Comparison of ENCODE assay signal across 17 cellular contexts in the genomic region with DNA sequence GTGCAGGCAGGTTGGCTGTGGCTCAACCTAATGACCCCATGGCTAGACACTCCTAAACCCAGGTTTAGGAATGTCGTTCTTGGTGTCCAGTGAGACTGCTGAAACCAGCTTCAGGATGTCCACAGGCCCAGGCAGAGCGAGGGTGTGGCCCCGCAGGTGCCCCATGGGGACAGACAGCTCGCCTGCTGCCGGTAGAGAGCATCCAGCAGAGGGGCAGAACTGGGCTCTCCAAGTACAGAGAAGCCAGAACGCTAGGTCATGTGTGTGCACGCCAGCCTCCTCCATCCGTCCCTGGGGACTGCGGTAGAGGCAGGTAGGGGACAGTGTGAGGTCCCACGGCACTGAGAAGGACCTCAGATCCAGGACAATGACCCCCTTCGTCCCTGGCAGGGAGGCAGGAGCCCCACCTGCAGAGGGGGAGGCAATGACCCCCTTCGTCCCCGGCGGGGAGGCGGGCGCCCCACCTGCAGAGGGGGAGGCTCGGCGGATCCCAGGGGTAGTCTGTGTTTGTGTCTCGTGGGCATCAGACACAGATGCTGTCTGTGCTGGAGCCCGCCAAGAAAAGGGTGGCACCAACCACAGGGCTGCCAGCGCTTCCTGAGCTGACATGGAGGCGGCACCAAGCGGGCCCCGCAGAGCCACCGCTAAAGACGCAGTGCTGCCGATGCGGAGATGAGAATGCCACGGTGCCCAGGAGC.
DNase-seq lines count a peak whose midpoint lies in the region; ATAC-seq and TF ChIP-seq lines count a peak whose summit lies in the region.
"Had no signal": no experiment of that assay in that cellular context is flagged by ENCODE, and none has a peak within 500 bp of the region (broad histone marks: within the 10 kb centered on the region; RNA-seq: fewer than 3 reads in every experiment).

No MANE protein-coding gene starts in this region.

- no peak for ATAC-seq in Right ventricle myocardium inferior
- ATAC-seq in T-cell (replicated peaks in 1 of 4): peak; percentile 37 to 74 (median 66)
- ATAC-seq in right cardiac atrium: no peak
- no peak for ATAC-seq in HG02970 (IDR thresholded peaks at IDR 0.05; ENCODE audit: low FRiP score, unreplicated experiment)

- H3K9me3 ChIP-seq in right atrium auricular region: no peaks in the 10 kb centered on the region
- no peaks in the 10 kb centered on the region for H3K9me3 ChIP-seq in right cardiac atrium (ENCODE audit: control insufficient read depth, low read length)
- H3K9me3 ChIP-seq in spleen: no peaks in the 10 kb centered on the region
- H3K9me3 ChIP-seq: neutrophil, upper lobe of left lung had no signal

- H3K27me3 ChIP-seq in right atrium auricular region: peaks cover 0 to 6% of the 10 kb centered on the region in 2 donors
- no peaks in the 10 kb centered on the region for H3K27me3 ChIP-seq in right cardiac atrium (ENCODE audit: control insufficient read depth, insufficient read depth)
- peaks cover 0 to 96% (median 67%) of the 10 kb centered on the region in 7 donors for H3K27me3 ChIP-seq in spleen (replicated peaks in 1 of 7)

- no peaks in the 10 kb centered on the region for H3K9me3 Mint-ChIP-seq in T-cell
- H3K9me3 Mint-ChIP-seq: activated T-helper 2 cell treated with anti-CD3 and anti-CD28 coated beads, Interferon-gamma antibody, Interleukin-2, Interleukin-4, amounts not matched to agents 10 μg/mL and 5 μg/mL and 100 μg/mL, durations not matched to agents 14 hours and 24 hours and 36 hours; stimulated activated naive CD8-positive, alpha-beta T cell treated with anti-CD3 and anti-CD28 coated beads, Interleukin-15, Interleukin-2, amounts not matched to agents 100 ng/mL and 50 ng/mL, for 24 hours had no signal

- WGBS in right cardiac atrium: 79% methylated on average over 29 of the region's 29 CpGs
- WGBS in spleen, 5 donors: 58 to 70% (median 68%) methylated on average over 22 to 29 of the region's 29 CpGs

- H3K36me3 Mint-ChIP-seq in T-cell: no peaks in the 10 kb centered on the region

- CTCF ChIA-PET in T-cell (lab: Charles Lee): no interaction called here

- H3K4me1 ChIP-seq in right atrium auricular region (no peaks in the 10 kb centered on the region), right cardiac atrium (ENCODE audit: control insufficient read depth, insufficient read depth, low read length) (no peaks in the 10 kb centered on the region), spleen (peaks cover 0 to 30% (median 3%) of the 10 kb centered on the region in 6 donors)

- peaks cover 3 to 6% (median 3%) of the 10 kb centered on the region in 3 donors for H3K4me1 Mint-ChIP-seq in T-cell

- H3K4me3 ChIP-seq in right atrium auricular region (no peak overlapping the region), right cardiac atrium (ENCODE audit: low read length) (no peak overlapping the region), spleen (no peak overlapping the region)
- H3K4me3 ChIP-seq: upper lobe of left lung had no signal

- H3K27ac ChIP-seq in right atrium auricular region (no peak overlapping the region), right cardiac atrium (ENCODE audit: low read length) (no peak overlapping the region), spleen (no peak overlapping the region)
- H3K27ac ChIP-seq: neutrophil, upper lobe of left lung, WERI-Rb-1 had no signal

- TF ChIP-seq CTCF in right atrium auricular region (IDR thresholded peaks at IDR 0.05) (no peak), spleen (IDR thresholded peaks at IDR 0.05 in 8 of 11, conservative IDR thresholded peaks at IDR 0.05 in 3 of 11) (no peak)

- H3K27me3 Mint-ChIP-seq in T-cell: peaks cover 3 to 24% of the 10 kb centered on the region in 2 donors
- H3K27me3 Mint-ChIP-seq: stimulated activated naive CD8-positive, alpha-beta T cell treated with anti-CD3 and anti-CD28 coated beads, Interleukin-15, Interleukin-2, amounts not matched to agents 100 ng/mL and 50 ng/mL, for 24 hours had no signal

- peak overlapping the region in 1 of 3 donors; percentile 80 for H3K4me3 Mint-ChIP-seq in T-cell
- H3K4me3 Mint-ChIP-seq: stimulated activated naive CD8-positive, alpha-beta T cell treated with anti-CD3 and anti-CD28 coated beads, Interleukin-15, Interleukin-2, amounts not matched to agents 100 ng/mL and 50 ng/mL, for 24 hours had no signal

- H3K27ac Mint-ChIP-seq in T-cell: no peak overlapping the region
- H3K27ac Mint-ChIP-seq: activated T-helper 2 cell treated with anti-CD3 and anti-CD28 coated beads, Interferon-gamma antibody, Interleukin-2, Interleukin-4, amounts not matched to agents 10 μg/mL and 5 μg/mL and 100 μg/mL, durations not matched to agents 14 hours and 24 hours and 36 hours; stimulated activated naive CD8-positive, alpha-beta T cell treated with anti-CD3 and anti-CD28 coated beads, Interleukin-15, Interleukin-2, amounts not matched to agents 100 ng/mL and 50 ng/mL, for 24 hours had no signal

- TF ChIP-seq POLR2A in spleen (IDR thresholded peaks at IDR 0.05): no peak

- no peaks in the 10 kb centered on the region for H3K36me3 ChIP-seq in right atrium auricular region
- H3K36me3 ChIP-seq in spleen: no peaks in the 10 kb centered on the region
- H3K36me3 ChIP-seq: neutrophil, upper lobe of left lung, WERI-Rb-1 had no signal

- POLR2A ChIA-PET in T-cell (lab: Charles Lee): no interaction called here

- DNase-seq in Right ventricle myocardium inferior (ENCODE audit: missing footprints) (peak; percentile 57), right atrium auricular region (ENCODE audit: low spot score) (no peak), T-cell (peak in 10 of 34 experiments; percentile 15 to 33 (median 22)), right cardiac atrium (peak; percentile 2 to 43 (median 39)), spleen (peak; percentile 69), DMS153 (lab: John Stamatoyannopoulos, UW) (no peak)
- DNase-seq in stimulated activated CD4-positive, alpha-beta T cell treated with anti-CD3 and anti-CD28 coated beads, Interleukin-12 subunit alpha, Interleukin-12 subunit beta, amount 100 ng/mL, for 4 hours: no peak
- DNase-seq: midbrain, MV-4-11, NCI-H1930, NCI-H446 had no signal

- intact Hi-C loops in Right ventricle myocardium inferior (cut with DNase I): no loop called here
- intact Hi-C loops in right cardiac atrium (cut with DNase I): no loop called here
- intact Hi-C loops in spleen (cut with DNase I; ENCODE audit: low total_unique reads): no loop called here

Comparison
In these comparisons a context has a peak if more than half of its experiments do, and no peak if none do; other contexts are left out.
1. DNase-seq: peak in Right ventricle myocardium inferior (single experiment), right cardiac atrium (3 of 3) and spleen (single experiment); none in right atrium auricular region (single experiment), DMS153 (single experiment) and stimulated activated CD4-positive, alpha-beta T cell treated with anti-CD3 and anti-CD28 coated beads, Interleukin-12 subunit alpha, Interleukin-12 subunit beta, amount 100 ng/mL, for 4 hours (single experiment).
2. ATAC-seq: peak in T-cell (4 of 4); none in Right ventricle myocardium inferior (single experiment), right cardiac atrium (0 of 2) and HG02970 (single experiment).